In genomic region chr21:45590246-45590725, GRCh38 we compare ENCODE assay signal across 9 cellular contexts. TPM values are rescaled to one million over a fixed set of nuclear protein-coding genes. Genes with fewer than 3 reads are reported as not detected.
DNase-seq lines count a peak whose midpoint lies in the region; ATAC-seq and TF ChIP-seq lines count a peak whose summit lies in the region.
"Had no signal": no experiment of that assay in that cellular context is flagged by ENCODE, and none has a peak within 500 bp of the region (broad histone marks: within the 10 kb centered on the region; RNA-seq: fewer than 3 reads in every experiment).

No MANE protein-coding gene starts in this region.

- peaks cover 6 to 10% (median 8%) of the 10 kb centered on the region in 3 donors for H3K4me1 Mint-ChIP-seq in CD8-positive, alpha-beta memory T cell

- CTCF ChIA-PET in CD8-positive, alpha-beta memory T cell (lab: Charles Lee) = interaction anchor here (1.8 kb wide), 1 partner anchor 34 kb away, joined by 4 read pairs; no protein-coding TSS in a partner anchor

- H3K27me3 ChIP-seq in CD8-positive, alpha-beta memory T cell (ENCODE audit: insufficient read depth, low read length, poor library complexity, severe bottlenecking) = no peaks in the 10 kb centered on the region
- H3K27me3 ChIP-seq in cardiac muscle cell (peaks cover 16% of the 10 kb centered on the region), gastrocnemius medialis (peaks cover 35 to 60% (median 49%) of the 10 kb centered on the region in 3 donors)

- peaks cover 27 to 32% of the 10 kb centered on the region in 2 donors for H3K27me3 Mint-ChIP-seq in CD8-positive, alpha-beta memory T cell

- H3K27ac Mint-ChIP-seq in CD8-positive, alpha-beta memory T cell = no peak overlapping the region

- peaks cover 10 to 24% (median 18%) of the 10 kb centered on the region in 5 donors for H3K9me3 Mint-ChIP-seq in CD8-positive, alpha-beta memory T cell

- in situ Hi-C loops in gastrocnemius medialis (cut with MboI; ENCODE audit: low sequenced_read_pairs in 4 of 4) = loop anchor here in 1 of 4 donors (25.0 kb wide), 1 partner anchor 97 kb away; no protein-coding TSS in a partner anchor

- TF ChIP-seq POLR2A in gastrocnemius medialis (IDR thresholded peaks at IDR 0.05) = no peak

- ATAC-seq in gastrocnemius medialis = no peak
- ATAC-seq in GM21825 (IDR thresholded peaks at IDR 0.05; ENCODE audit: unreplicated experiment) = no peak
- ATAC-seq in GM21786 (IDR thresholded peaks at IDR 0.05; ENCODE audit: unreplicated experiment) = no peak

- H3K4me1 ChIP-seq in CD8-positive, alpha-beta memory T cell (ENCODE audit: insufficient read depth, low read length) = peaks cover 20% of the 10 kb centered on the region
- H3K4me1 ChIP-seq in cardiac muscle cell (ENCODE audit: low read depth) (no peaks in the 10 kb centered on the region), gastrocnemius medialis (peaks cover 0 to 3% of the 10 kb centered on the region in 2 donors)

- intact Hi-C loops in gastrocnemius medialis (cut with DNase I; ENCODE audit: low total_unique reads) = no loop called here

- TF ChIP-seq CTCF in LNCaP clone FGC (IDR thresholded peaks at IDR 0.05; ENCODE audit: control insufficient read depth, extremely low read depth, insufficient read depth) (no peak), cardiac muscle cell (IDR thresholded peaks at IDR 0.05; ENCODE audit: low read depth, low read length) (no peak), gastrocnemius medialis (IDR thresholded peaks at IDR 0.05 in 4 of 5, conservative IDR thresholded peaks at IDR 0.05 in 1 of 5) (no peak)

- H3K36me3 Mint-ChIP-seq in CD8-positive, alpha-beta memory T cell = peaks cover 0 to 3% (median 3%) of the 10 kb centered on the region in 3 donors

- H3K27ac ChIP-seq in CD8-positive, alpha-beta memory T cell (ENCODE audit: low read depth, low read length) = no peak overlapping the region
- H3K27ac ChIP-seq in cardiac muscle cell (no peak overlapping the region), gastrocnemius medialis (no peak overlapping the region)

- H3K9me3 ChIP-seq in CD8-positive, alpha-beta memory T cell (ENCODE audit: low read length) = peaks cover 9% of the 10 kb centered on the region
- H3K9me3 ChIP-seq in cardiac muscle cell (ENCODE audit: low read depth) = peaks cover 2% of the 10 kb centered on the region
- peaks cover 2 to 13% (median 3%) of the 10 kb centered on the region in 3 donors for H3K9me3 ChIP-seq in gastrocnemius medialis

- POLR2A ChIA-PET in CD8-positive, alpha-beta memory T cell (lab: Charles Lee) = no interaction called here

- no peak overlapping the region for H3K4me3 ChIP-seq in CD8-positive, alpha-beta memory T cell (ENCODE audit: low read length)
- peak overlapping the region; percentile 42 for H3K4me3 ChIP-seq in LNCaP clone FGC (ENCODE audit: low read depth, low read length)
- H3K4me3 ChIP-seq in cardiac muscle cell = peak overlapping the region; percentile 31
- peak overlapping the region; percentile 17 to 41 (median 38) for H3K4me3 ChIP-seq in gastrocnemius medialis

- no peaks in the 10 kb centered on the region for H3K36me3 ChIP-seq in CD8-positive, alpha-beta memory T cell (ENCODE audit: insufficient read depth, low read length)
- H3K36me3 ChIP-seq in cardiac muscle cell (no peaks in the 10 kb centered on the region), gastrocnemius medialis (no peaks in the 10 kb centered on the region)

- H3K4me3 Mint-ChIP-seq in CD8-positive, alpha-beta memory T cell = peak overlapping the region in 4 of 7 donors; percentile 33 to 53 (median 40)

- DNase-seq in CD8-positive, alpha-beta memory T cell = peak in 4 of 5 donors; percentile 52 to 78 (median 58)
- DNase-seq in LNCaP clone FGC (ENCODE audit: low read depth) (no peak), activated gamma-delta T cell (lab: John Stamatoyannopoulos, UW) (peak; percentile 64), cardiac muscle cell (ENCODE audit: low read depth in 1 of 2, low spot score in 1 of 2) (peak; percentile 62 to 80), gastrocnemius medialis (no peak), NCI-H128 (lab: John Stamatoyannopoulos, UW; ENCODE audit: unreplicated experiment) (no peak)

RNA-seq across cellular contexts. Expression of gene SLC19A1, which starts 48.0 kb away (rescaled TPM):
- 10 to 100 TPM; 55.7 to 66.8 TPM for total RNA-seq in CD8-positive, alpha-beta memory T cell
- 7.0 TPM for polyA plus RNA-seq in CD8-positive, alpha-beta memory T cell
- total RNA-seq in cardiac muscle cell (19.5 and 25.4 TPM in 2 replicates), gastrocnemius medialis (1 to 10 TPM; 1.8 to 9.6 (median 2.1) TPM)
- polyA plus RNA-seq in cardiac muscle cell = 35.1 and 50.3 TPM in 2 replicates

RNA-seq across cellular contexts. Expression of gene PCBP3, which starts 53.2 kb away (rescaled TPM):
- total RNA-seq in CD8-positive, alpha-beta memory T cell = under 1 TPM; 0.31 to 0.35 TPM
- polyA plus RNA-seq in CD8-positive, alpha-beta memory T cell = 0.38 TPM
- total RNA-seq in cardiac muscle cell = 1.1 and 4.3 TPM in 2 replicates
- 2.6 and 3.4 TPM in 2 replicates for polyA plus RNA-seq in cardiac muscle cell
- under 1 TPM in 2 of 4 donors, not detected in 2; 0.13 to 0.26 TPM for total RNA-seq in gastrocnemius medialis
- total RNA-seq: skeletal muscle tissue had no signal

Comparison
In these comparisons a context has a peak if more than half of its experiments do, and no peak if none do; other contexts are left out.
1. DNase-seq: peak in CD8-positive, alpha-beta memory T cell (4 of 5), activated gamma-delta T cell (single experiment) and cardiac muscle cell (2 of 2); none in LNCaP clone FGC (single experiment), gastrocnemius medialis (0 of 2) and NCI-H128 (single experiment).